ENCODE assay signal across 27 cellular contexts in the genomic region with DNA sequence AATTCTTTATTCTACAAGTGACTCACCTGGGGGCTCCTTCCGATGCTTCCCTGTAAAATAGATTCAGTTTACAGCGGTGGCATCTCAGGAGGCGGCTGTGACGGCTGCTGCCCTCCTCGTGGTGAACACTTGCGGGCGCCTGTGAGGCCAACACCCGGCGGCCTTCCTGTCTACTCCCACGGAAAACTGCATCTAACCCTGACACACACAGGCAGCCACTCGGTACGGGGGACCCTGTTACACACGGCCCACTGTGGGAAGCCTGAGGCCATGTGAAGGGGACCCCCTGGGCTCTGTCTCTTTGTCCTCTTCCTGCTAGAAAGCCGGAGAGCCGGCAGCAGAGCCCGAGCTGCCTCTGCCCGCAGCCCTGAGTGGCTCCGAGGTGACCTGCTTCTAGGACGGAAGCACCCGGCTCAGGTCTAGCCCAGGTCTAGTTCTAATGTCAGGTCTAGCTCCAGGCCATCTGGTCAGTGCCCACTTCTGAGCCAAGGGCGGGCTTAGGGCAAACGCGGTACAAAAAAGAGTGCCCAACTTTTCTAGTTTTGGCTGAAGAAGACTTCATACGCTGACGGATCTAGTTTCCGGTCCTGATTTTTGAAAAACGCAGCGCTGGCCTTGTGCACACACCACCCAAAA.
"Had no signal": no experiment of that assay in that cellular context is flagged by ENCODE, and none has a peak within 500 bp of the region (broad histone marks: within the 10 kb centered on the region; RNA-seq: fewer than 3 reads in every experiment).

No MANE protein-coding gene starts in this region.

- H3K9me3 ChIP-seq: ascending aorta had no signal

- H3K4me1 ChIP-seq: ascending aorta, breast epithelium had no signal

- H3K4me3 ChIP-seq: ascending aorta, breast epithelium, cardiac muscle cell, coronary artery, dorsolateral prefrontal cortex had no signal

- H3K36me3 ChIP-seq: ascending aorta, breast epithelium, cardiac muscle cell had no signal

- H3K27ac ChIP-seq: ascending aorta, breast epithelium, cardiac muscle cell, coronary artery, dorsolateral prefrontal cortex had no signal

- H3K27me3 ChIP-seq: ascending aorta, cardiac muscle cell, dorsolateral prefrontal cortex had no signal

- FAIRE-seq: frontal cortex had no signal

- ATAC-seq: activated naive CD4-positive, alpha-beta T cell treated with anti-CD3 and anti-CD28 coated beads, Interleukin-2, amount 50 U/mL, for 72 hours; activated T-cell treated with anti-CD3 and anti-CD28 coated beads, Interleukin-2, amount 50 U/mL, for 72 hours; esophagus mucosa had no signal

- DNase-seq: activated CD4-positive, alpha-beta memory T cell treated with anti-CD3 and anti-CD28 coated beads, Interleukin-2, amount 10 ng/mL, durations not matched to agents 7 days and 5 days; activated CD4-positive, alpha-beta T cell treated with anti-CD3 and anti-CD28 coated beads for 1 hour; activated CD4-positive, alpha-beta T cell treated with anti-CD3 and anti-CD28 coated beads for 4 hours; activated CD4-positive, alpha-beta T cell treated with anti-CD3 and anti-CD28 coated beads, Interleukin-2, amount 10 ng/mL, durations not matched to agents 7 days and 5 days; activated CD4-positive, alpha-beta T cell treated with anti-CD3 and anti-CD28 coated beads, Interleukin-2, amount 50 U/mL, for 4 hours; activated CD8-positive, alpha-beta memory T cell treated with anti-CD3 and anti-CD28 coated beads, Interleukin-2, amount 50 U/mL, for 48 hours; activated gamma-delta T cell; activated naive CD4-positive, alpha-beta T cell; activated naive CD4-positive, alpha-beta T cell treated with anti-CD3 and anti-CD28 coated beads, Interleukin-2, amount 10 ng/mL, durations not matched to agents 7 days and 5 days; activated naive CD8-positive, alpha-beta T cell treated with anti-CD3 and anti-CD28 coated beads, Interleukin-2, amount 10 ng/mL, durations not matched to agents 7 days and 5 days; activated T-cell treated with anti-CD3 and anti-CD28 coated beads for 4 hours; activated T-cell treated with anti-CD3 and anti-CD28 coated beads, Interleukin-2, amount 50 U/mL, for 24 hours; activated T-cell treated with anti-CD3 and anti-CD28 coated beads, Interleukin-2, amount 50 U/mL, for 72 hours; central memory CD4-positive, alpha-beta T cell; effector memory CD4-positive, alpha-beta T cell; endodermal cell; foreskin fibroblast; head of caudate nucleus; T-helper 2 cell had no signal
